12 cellular contexts compared by ENCODE assay signal in the genomic region with DNA sequence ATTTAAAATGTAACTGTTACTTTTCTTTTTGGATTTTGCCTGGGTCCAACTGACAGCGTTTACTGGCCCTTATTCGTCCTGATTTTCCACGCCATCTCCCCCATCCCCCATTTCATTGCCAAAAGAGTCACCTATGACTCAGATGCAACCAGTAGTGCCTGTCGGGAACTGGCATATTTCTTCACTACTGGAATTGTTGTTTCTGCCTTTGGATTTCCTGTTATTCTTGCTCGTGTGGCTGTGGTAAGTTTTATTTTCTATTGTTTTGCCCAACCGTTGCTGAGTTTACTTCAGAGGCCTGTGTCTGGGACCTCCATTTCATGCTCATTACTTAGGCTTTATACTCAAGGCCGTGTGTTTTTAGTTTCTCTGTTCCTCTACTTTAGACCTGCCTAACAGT. TPM values are rescaled to one million over a fixed set of nuclear protein-coding genes. Genes with fewer than 3 reads are reported as not detected.
DNase-seq lines count a peak whose midpoint lies in the region; ATAC-seq and TF ChIP-seq lines count a peak whose summit lies in the region.
"Had no signal": no experiment of that assay in that cellular context is flagged by ENCODE, and none has a peak within 500 bp of the region (broad histone marks: within the 10 kb centered on the region; RNA-seq: fewer than 3 reads in every experiment).

No MANE protein-coding gene starts in this region.

- H3K4me1 ChIP-seq in IMR-90 (ENCODE audit: control insufficient read depth, insufficient read depth, low read length) (peaks cover 9% of the 10 kb centered on the region), upper lobe of left lung (peaks cover 0 to 18% (median 8%) of the 10 kb centered on the region in 4 donors), transverse colon (peaks cover 0 to 7% (median 0%) of the 10 kb centered on the region in 4 donors)

- no peak overlapping the region for H3K4me3 ChIP-seq in IMR-90 (ENCODE audit: insufficient read depth, low read depth, low read length)
- no peak overlapping the region for H3K4me3 ChIP-seq in upper lobe of left lung
- no peak overlapping the region for H3K4me3 ChIP-seq in transverse colon
- H3K4me3 ChIP-seq: HAP-1 had no signal

- peaks cover 46% of the 10 kb centered on the region for H3K4me1 Mint-ChIP-seq in MCF 10A (ENCODE audit: insufficient read depth, unreplicated experiment)

- H2BK15ac ChIP-seq in IMR-90 (ENCODE audit: low read depth, low read length), result no peak overlapping the region

- CTCF ChIA-PET in IMR-90 (lab: Yijun Ruan, JAX) (interaction anchor here (1.5 kb wide), 1 partner anchor 258 kb away, joined by 5 read pairs; no protein-coding TSS in a partner anchor), MCF 10A (lab: Yijun Ruan, JAX) (interaction anchor here (0.6 to 4.0 kb wide), 17 partner anchors 8 to 261 kb away, joined by 3 to 42 read pairs (median 4); a partner anchor contains a TSS)

- in situ Hi-C loops in IMR-90 (cut with MboI; ENCODE audit: low sequenced_read_pairs) (loop anchor here (5.0 to 10.0 kb wide), 4 partner anchors 257 to 1015 kb away; no protein-coding TSS in a partner anchor), transverse colon (cut with MboI; ENCODE audit: low pct_ligation_motif_present in 1 of 4, low pct_unique_long_range_greater_than_20kb in 1 of 4, low sequenced_read_pairs in 3 of 4) (loop anchor here in 3 of 4 donors (5.0 to 25.0 kb wide), 2 partner anchors 257 kb away; no protein-coding TSS in a partner anchor)

- WGBS in IMR-90 (ENCODE audit: extremely low coverage in 2 of 2, insufficient read length in 1 of 2), 2 experiments, result 100% methylated on average over 1 of the region's 7 CpGs; no CpG with 5 or more reads in 1 of the 2 experiments
- WGBS in upper lobe of left lung, 2 donors, result 46 to 56% methylated on average over 7 of the region's 7 CpGs
- 75 to 92% methylated on average over 5 to 7 of the region's 7 CpGs for WGBS in transverse colon (ENCODE audit: low coverage in 1 of 2), 2 donors

- H3K56ac ChIP-seq in IMR-90 (ENCODE audit: extremely low read depth, insufficient read depth, low read length), result no peak overlapping the region

- peaks cover 81% of the 10 kb centered on the region for H3K36me3 Mint-ChIP-seq in MCF 10A (ENCODE audit: insufficient read depth, unreplicated experiment)

- H3K9me1 ChIP-seq in IMR-90 (ENCODE audit: insufficient read depth, low read length), result peaks cover 8% of the 10 kb centered on the region

- H4K20me1 ChIP-seq in IMR-90 (ENCODE audit: insufficient read depth, low read length), result peaks cover 3% of the 10 kb centered on the region; the same call in 1 of the 2 replicates

- H4K5ac ChIP-seq in IMR-90 (ENCODE audit: low read depth, low read length), result no peak overlapping the region

- peak overlapping the region; percentile 93 for H3K27ac Mint-ChIP-seq in MCF 10A (ENCODE audit: low read depth, unreplicated experiment)
- H3K27ac Mint-ChIP-seq: activated naive CD4-positive, alpha-beta T cell treated with anti-CD3 and anti-CD28 coated beads, Interleukin-2, amount 50 U/mL, for 24 hours; T-helper 1 cell treated with Interleukin-12 subunit alpha and Interleukin-12 subunit beta and Interleukin-4 antibody, amounts not matched to agents 30 μg/mL and 1 μg/mL, for 36 hours had no signal

- peak overlapping the region; percentile 13; the same call in 1 of the 2 replicates for H3K4me2 ChIP-seq in IMR-90 (ENCODE audit: low read depth, low read length)

- H3K79me1 ChIP-seq in IMR-90 (ENCODE audit: low read depth in 1 of 2, low read length in 2 of 2), result peaks cover 38 to 58% of the 10 kb centered on the region in 2 experiments

- peak overlapping the region; percentile 72 for H2BK5ac ChIP-seq in IMR-90 (ENCODE audit: low read depth, low read length, poor library complexity, severe bottlenecking)

- H2AK9ac ChIP-seq in IMR-90 (replicated peaks; ENCODE audit: low read depth, low read length, poor library complexity), result peak overlapping the region; percentile 48

- H3K27me3 ChIP-seq in IMR-90 (ENCODE audit: control insufficient read depth, insufficient read depth, low read length) (no peaks in the 10 kb centered on the region), upper lobe of left lung (no peaks in the 10 kb centered on the region), transverse colon (no peaks in the 10 kb centered on the region)

- ATAC-seq in IMR-90 (ENCODE audit: low read depth) (peak; percentile 61), upper lobe of left lung (ENCODE audit: low FRiP score in 2 of 2) (peak in 1 of 2 donors; percentile 38), GM19463 (IDR thresholded peaks at IDR 0.05; ENCODE audit: unreplicated experiment) (no peak)

- TF ChIP-seq EP300 in upper lobe of left lung (IDR thresholded peaks at IDR 0.05), result peak in 3 of 4 donors; percentile 49 to 82 (median 76)
- TF ChIP-seq EP300 in transverse colon (IDR thresholded peaks at IDR 0.05; ENCODE audit: low read depth), result no peak

- H4K8ac ChIP-seq in IMR-90 (ENCODE audit: low read depth in 2 of 2, low read length in 2 of 2), result no peak overlapping the region; a peak in 1 of 4 replicates

- peak overlapping the region; percentile 76 for H3K4me3 Mint-ChIP-seq in MCF 10A (ENCODE audit: unreplicated experiment)
- H3K4me3 Mint-ChIP-seq: activated naive CD4-positive, alpha-beta T cell treated with anti-CD3 and anti-CD28 coated beads, Interleukin-2, amount 50 U/mL, for 24 hours; T-helper 1 cell treated with Interleukin-12 subunit alpha and Interleukin-12 subunit beta and Interleukin-4 antibody, amounts not matched to agents 30 μg/mL and 1 μg/mL, for 36 hours had no signal

- POLR2A ChIA-PET in IMR-90 (lab: Charles Lee; ENCODE audit: unreplicated experiment) (no interaction called here), MCF 10A (lab: Yijun Ruan, JAX) (interaction anchor here (0.6 to 11.4 kb wide), 7 partner anchors 9 to 258 kb away, joined by 4 to 144 read pairs (median 7); a partner anchor contains a TSS)

- H3K9me3 Mint-ChIP-seq in MCF 10A (ENCODE audit: unreplicated experiment), result no peaks in the 10 kb centered on the region
- H3K9me3 Mint-ChIP-seq: activated naive CD4-positive, alpha-beta T cell treated with anti-CD3 and anti-CD28 coated beads, Interleukin-2, amount 50 U/mL, for 24 hours; T-helper 1 cell treated with Interleukin-12 subunit alpha and Interleukin-12 subunit beta and Interleukin-4 antibody, amounts not matched to agents 30 μg/mL and 1 μg/mL, for 36 hours had no signal

- no peak for TF ChIP-seq CTCF in IMR-90 (conservative IDR thresholded peaks at IDR 0.05; ENCODE audit: low read depth, low read length)
- no peak for TF ChIP-seq CTCF in MCF 10A (IDR thresholded peaks at IDR 0.05; ENCODE audit: unreplicated experiment)
- TF ChIP-seq CTCF in upper lobe of left lung (IDR thresholded peaks at IDR 0.05), result no peak
- no peak for TF ChIP-seq CTCF in transverse colon (IDR thresholded peaks at IDR 0.05)

- H2BK20ac ChIP-seq in IMR-90 (ENCODE audit: low read depth, low read length), result no peak overlapping the region; the same call in 1 of the 2 replicates

- no peak overlapping the region for H2BK120ac ChIP-seq in IMR-90 (ENCODE audit: low read depth, low read length)

- H3K4ac ChIP-seq in IMR-90 (ENCODE audit: low read depth, low read length), result no peak overlapping the region

- no peak overlapping the region for H2AFZ ChIP-seq in IMR-90 (replicated peaks; ENCODE audit: low read length, poor library complexity)

- BruUV-seq in IMR-90 (replicated peaks; lab: Mats Ljungman, UMichigan) (no TSS peak), MCF 10A (replicated peaks; lab: Mats Ljungman, UMichigan) (no TSS peak)

- 0 out of 2 replicates have a peak overlapping the region, but pooled peaks have one; percentile 39 for H3K14ac ChIP-seq in IMR-90 (replicated peaks; ENCODE audit: low read depth, low read length)

- H3K9me3 ChIP-seq in IMR-90 (ENCODE audit: control insufficient read depth, insufficient read depth, low read length) (no peaks in the 10 kb centered on the region), upper lobe of left lung (no peaks in the 10 kb centered on the region), transverse colon (no peaks in the 10 kb centered on the region)
- H3K9me3 ChIP-seq: HAP-1 had no signal

- H4K91ac ChIP-seq in IMR-90 (ENCODE audit: insufficient read depth, low read depth, low read length), result no peak overlapping the region

- no peak overlapping the region; the same call in 1 of the 2 replicates for H3K18ac ChIP-seq in IMR-90 (ENCODE audit: low read depth, low read length)

- dilution Hi-C loops in IMR-90 (cut with HindIII; ENCODE audit: low sequenced_read_pairs, unreplicated experiment), result no loop called here

- H2AK5ac ChIP-seq in IMR-90 (ENCODE audit: low read depth, low read length), result no peak overlapping the region

- intact Hi-C loops in IMR-90 (cut with micrococcal nuclease) (loop anchor here (5.0 kb wide), 4 partner anchors 192 to 1017 kb away; no protein-coding TSS in a partner anchor), MCF 10A (cut with micrococcal nuclease) (loop anchor here (5.0 to 10.0 kb wide), 3 partner anchors 193 to 1505 kb away; no protein-coding TSS in a partner anchor), transverse colon (cut with DNase I; ENCODE audit: low total_unique reads) (no loop called here)

- H3K36me3 ChIP-seq in IMR-90 (ENCODE audit: control insufficient read depth, insufficient read depth, low read length), result peaks cover 35% of the 10 kb centered on the region
- H3K36me3 ChIP-seq in upper lobe of left lung, result peaks cover 12 to 72% (median 18%) of the 10 kb centered on the region in 4 donors
- peaks cover 0 to 45% (median 14%) of the 10 kb centered on the region in 4 donors for H3K36me3 ChIP-seq in transverse colon

- DNase-seq in IMR-90 (peak; percentile 61), MCF 10A (ENCODE audit: unreplicated experiment) (peak; percentile 94), kidney glomerular epithelial cell (lab: John Stamatoyannopoulos, UW) (peak; percentile 92), upper lobe of left lung (no peak), NCI-H128 (lab: John Stamatoyannopoulos, UW; ENCODE audit: unreplicated experiment) (no peak), transverse colon (no peak)
- DNase-seq: mesendoderm, NCI-H1105 had no signal

- H3K23ac ChIP-seq in IMR-90 (ENCODE audit: low read depth, low read length), result 0 out of 2 replicates have a peak overlapping the region, but pooled peaks have one; percentile 15

- no peaks in the 10 kb centered on the region for H3K27me3 Mint-ChIP-seq in MCF 10A (ENCODE audit: insufficient read depth, unreplicated experiment)
- H3K27me3 Mint-ChIP-seq: activated naive CD4-positive, alpha-beta T cell treated with anti-CD3 and anti-CD28 coated beads, Interleukin-2, amount 50 U/mL, for 24 hours had no signal

- no peak for TF ChIP-seq RAD21 in IMR-90 (IDR thresholded peaks at IDR 0.05; ENCODE audit: low read length)

- H3K9ac ChIP-seq in IMR-90 (ENCODE audit: low read depth, low read length), result peak overlapping the region; percentile 49; the same call in 1 of the 2 replicates

- TF ChIP-seq POLR2A in IMR-90 (IDR thresholded peaks at IDR 0.05; ENCODE audit: low read depth, low read length), result no peak
- TF ChIP-seq POLR2A in upper lobe of left lung (IDR thresholded peaks at IDR 0.05), result peak in 1 of 4 donors; percentile 15
- TF ChIP-seq POLR2A in transverse colon (IDR thresholded peaks at IDR 0.05), result no peak

- H3K27ac ChIP-seq in IMR-90 (ENCODE audit: insufficient read depth, low read length), result 0 out of 2 replicates have a peak overlapping the region, but pooled peaks have one; percentile 22
- H3K27ac ChIP-seq in upper lobe of left lung, result peak overlapping the region; percentile 44 to 88 (median 62)
- peak overlapping the region in 1 of 4 donors; percentile 10 for H3K27ac ChIP-seq in transverse colon

RNA-seq across cellular contexts. Expression of a gene that starts 9.3 kb away (rescaled TPM):
- total RNA-seq in IMR-90 (2012; rRNA removed) (8.8 and 9.2 TPM in 2 replicates), MCF 10A (2022) (12.2 and 16.6 TPM in 2 replicates), upper lobe of left lung (10 to 100 TPM; 12.8 to 37.3 (median 22.9) TPM), transverse colon (1 to 10 TPM in 2 of 4 donors, under 1 TPM in 2; 0.37 to 8.4 (median 1.5) TPM)
- 1.9 and 2.1 TPM in 2 replicates for polyA plus RNA-seq in IMR-90 (2012; rRNA removed)
- polyA plus RNA-seq in IMR-90 (2012; cell fraction: cytosol; rRNA removed), result 0.35 and 0.43 TPM in 2 replicates
- 0.13 and 1.9 TPM in 2 replicates for polyA plus RNA-seq in IMR-90 (2012; cell fraction: nucleus; rRNA removed; ENCODE audit: low replicate concordance)

RNA-seq across cellular contexts. Expression of a gene that starts 9.3 kb away (rescaled TPM):
- total RNA-seq in IMR-90 (2012; rRNA removed), result 21.0 and 37.2 TPM in 2 replicates
- polyA plus RNA-seq in IMR-90 (2012; rRNA removed), result 30.5 and 40.2 TPM in 2 replicates
- polyA plus RNA-seq in IMR-90 (2012; cell fraction: cytosol; rRNA removed), result 14.2 and 24.4 TPM in 2 replicates
- polyA plus RNA-seq in IMR-90 (2012; cell fraction: nucleus; rRNA removed; ENCODE audit: low replicate concordance), result 9.5 and 50.4 TPM in 2 replicates
- total RNA-seq in MCF 10A (2022), result 63.1 and 66.9 TPM in 2 replicates
- total RNA-seq in upper lobe of left lung, result 100 to 1,000 TPM in 1 of 6 donors, 10 to 100 TPM in 5; 28.0 to 120 (median 72.9) TPM
- 10 to 100 TPM; 14.1 to 69.4 (median 36.6) TPM for total RNA-seq in transverse colon

Comparison
In these comparisons a context has a peak if more than half of its experiments do, and no peak if none do; other contexts are left out.
1. DNase-seq: peak in IMR-90 (single experiment), MCF 10A (single experiment) and kidney glomerular epithelial cell (single experiment); none in upper lobe of left lung (0 of 2), NCI-H128 (single experiment) and transverse colon (single experiment).